Comparison of ENCODE assay signal across 1 cellular context in the genomic region with DNA sequence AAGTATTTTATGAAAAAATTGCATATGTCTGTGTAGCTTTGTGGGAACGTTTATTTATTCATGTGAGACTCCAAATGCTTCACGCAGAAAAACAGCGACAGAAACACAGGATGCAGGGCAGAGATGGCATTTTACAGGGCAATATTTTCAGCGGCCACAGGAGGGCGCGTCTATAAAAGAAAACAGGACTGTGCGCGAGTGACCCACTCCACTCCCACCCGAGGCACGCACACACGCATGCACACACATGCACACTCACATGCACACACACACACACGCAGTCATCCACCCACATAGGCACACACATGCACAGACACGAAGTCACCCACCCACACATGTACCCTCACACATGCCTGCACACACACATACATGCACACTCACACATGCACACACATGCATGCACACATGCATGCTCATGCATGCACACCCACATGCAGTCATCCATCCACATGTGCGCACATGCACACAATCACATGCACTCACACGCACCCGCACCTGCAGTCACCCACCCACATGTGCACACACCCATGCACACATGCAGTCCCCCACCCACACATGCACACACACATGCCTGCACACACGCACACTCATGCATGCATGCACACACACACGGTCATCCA.
TF ChIP-seq lines count a peak whose summit lies in the region.

No MANE protein-coding gene starts in this region.

TF ChIP-seq in HEK293, 187 proteins besides CTCF, POLR2A, EP300 and RAD21 (continued from another document and continues in another):
- TF ChIP-seq ZNF221 (tag by site-specific recombination; IDR thresholded peaks at IDR 0.05; ENCODE audit: borderline replicate concordance) = no peak
- TF ChIP-seq ZBTB1 (tag by site-specific recombination; IDR thresholded peaks at IDR 0.05) = no peak
- TF ChIP-seq ZNF654 (tag by site-specific recombination; IDR thresholded peaks at IDR 0.05; ENCODE audit: low read depth) = peak; percentile 79
- TF ChIP-seq ZNF585B (tag by site-specific recombination; IDR thresholded peaks at IDR 0.05) = no peak
- no peak for TF ChIP-seq ZNF530 (tag by site-specific recombination; IDR thresholded peaks at IDR 0.05; ENCODE audit: low read depth)
- TF ChIP-seq ZNF792 (tag by site-specific recombination; IDR thresholded peaks at IDR 0.05) = no peak
- no peak for TF ChIP-seq ZNF747 (tag by site-specific recombination; IDR thresholded peaks at IDR 0.05)
- TF ChIP-seq, protein P1, sequence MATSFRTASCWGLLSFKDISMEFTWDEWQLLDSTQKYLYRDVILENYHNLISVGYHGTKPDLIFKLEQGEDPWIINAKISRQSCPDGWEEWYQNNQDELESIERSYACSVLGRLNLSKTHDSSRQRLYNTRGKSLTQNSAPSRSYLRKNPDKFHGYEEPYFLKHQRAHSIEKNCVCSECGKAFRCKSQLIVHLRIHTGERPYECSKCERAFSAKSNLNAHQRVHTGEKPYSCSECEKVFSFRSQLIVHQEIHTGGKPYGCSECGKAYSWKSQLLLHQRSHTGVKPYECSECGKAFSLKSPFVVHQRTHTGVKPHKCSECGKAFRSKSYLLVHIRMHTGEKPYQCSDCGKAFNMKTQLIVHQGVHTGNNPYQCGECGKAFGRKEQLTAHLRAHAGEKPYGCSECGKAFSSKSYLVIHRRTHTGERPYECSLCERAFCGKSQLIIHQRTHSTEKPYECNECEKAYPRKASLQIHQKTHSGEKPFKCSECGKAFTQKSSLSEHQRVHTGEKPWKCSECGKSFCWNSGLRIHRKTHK (tag by site-specific recombination; IDR thresholded peaks at IDR 0.05) = no peak
- TF ChIP-seq KLF1 (tag by site-specific recombination; IDR thresholded peaks at IDR 0.05) = no peak
- TF ChIP-seq MZF1 (tag by site-specific recombination; IDR thresholded peaks at IDR 0.05; ENCODE audit: borderline replicate concordance) = no peak
- peak; percentile 75 for TF ChIP-seq ZFHX2 (tag by site-specific recombination; conservative IDR thresholded peaks at IDR 0.05)
- TF ChIP-seq, protein P2, sequence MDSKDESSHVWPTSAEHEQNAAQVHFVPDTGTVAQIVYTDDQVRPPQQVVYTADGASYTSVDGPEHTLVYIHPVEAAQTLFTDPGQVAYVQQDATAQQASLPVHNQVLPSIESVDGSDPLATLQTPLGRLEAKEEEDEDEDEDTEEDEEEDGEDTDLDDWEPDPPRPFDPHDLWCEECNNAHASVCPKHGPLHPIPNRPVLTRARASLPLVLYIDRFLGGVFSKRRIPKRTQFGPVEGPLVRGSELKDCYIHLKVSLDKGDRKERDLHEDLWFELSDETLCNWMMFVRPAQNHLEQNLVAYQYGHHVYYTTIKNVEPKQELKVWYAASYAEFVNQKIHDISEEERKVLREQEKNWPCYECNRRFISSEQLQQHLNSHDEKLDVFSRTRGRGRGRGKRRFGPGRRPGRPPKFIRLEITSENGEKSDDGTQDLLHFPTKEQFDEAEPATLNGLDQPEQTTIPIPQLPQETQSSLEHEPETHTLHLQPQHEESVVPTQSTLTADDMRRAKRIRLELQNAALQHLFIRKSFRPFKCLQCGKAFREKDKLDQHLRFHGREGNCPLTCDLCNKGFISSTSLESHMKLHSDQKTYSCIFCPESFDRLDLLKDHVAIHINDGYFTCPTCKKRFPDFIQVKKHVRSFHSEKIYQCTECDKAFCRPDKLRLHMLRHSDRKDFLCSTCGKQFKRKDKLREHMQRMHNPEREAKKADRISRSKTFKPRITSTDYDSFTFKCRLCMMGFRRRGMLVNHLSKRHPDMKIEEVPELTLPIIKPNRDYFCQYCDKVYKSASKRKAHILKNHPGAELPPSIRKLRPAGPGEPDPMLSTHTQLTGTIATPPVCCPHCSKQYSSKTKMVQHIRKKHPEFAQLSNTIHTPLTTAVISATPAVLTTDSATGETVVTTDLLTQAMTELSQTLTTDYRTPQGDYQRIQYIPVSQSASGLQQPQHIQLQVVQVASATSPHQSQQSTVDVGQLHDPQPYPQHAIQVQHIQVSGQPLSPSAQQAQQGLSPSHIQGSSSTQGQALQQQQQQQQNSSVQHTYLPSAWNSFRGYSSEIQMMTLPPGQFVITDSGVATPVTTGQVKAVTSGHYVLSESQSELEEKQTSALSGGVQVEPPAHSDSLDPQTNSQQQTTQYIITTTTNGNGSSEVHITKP (tag by site-specific recombination; IDR thresholded peaks at IDR 0.05) = no peak
- TF ChIP-seq ZNF610 (tag by site-specific recombination; IDR thresholded peaks at IDR 0.05; ENCODE audit: borderline replicate concordance) = no peak
- peak; percentile 29; the same call in 1 of the 2 replicates for TF ChIP-seq SP7 (tag by site-specific recombination; IDR thresholded peaks at IDR 0.05)
- TF ChIP-seq ZNF18 (tag by site-specific recombination; IDR thresholded peaks at IDR 0.05) = peak; percentile 48; the same call in 1 of the 2 replicates
- TF ChIP-seq OSR2 (tag by site-specific recombination; IDR thresholded peaks at IDR 0.05) = no peak
- no peak for TF ChIP-seq ZNF626 (tag by site-specific recombination; IDR thresholded peaks at IDR 0.05)
- TF ChIP-seq, protein P3, sequence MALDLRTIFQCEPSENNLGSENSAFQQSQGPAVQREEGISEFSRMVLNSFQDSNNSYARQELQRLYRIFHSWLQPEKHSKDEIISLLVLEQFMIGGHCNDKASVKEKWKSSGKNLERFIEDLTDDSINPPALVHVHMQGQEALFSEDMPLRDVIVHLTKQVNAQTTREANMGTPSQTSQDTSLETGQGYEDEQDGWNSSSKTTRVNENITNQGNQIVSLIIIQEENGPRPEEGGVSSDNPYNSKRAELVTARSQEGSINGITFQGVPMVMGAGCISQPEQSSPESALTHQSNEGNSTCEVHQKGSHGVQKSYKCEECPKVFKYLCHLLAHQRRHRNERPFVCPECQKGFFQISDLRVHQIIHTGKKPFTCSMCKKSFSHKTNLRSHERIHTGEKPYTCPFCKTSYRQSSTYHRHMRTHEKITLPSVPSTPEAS (tag by site-specific recombination; IDR thresholded peaks at IDR 0.05) = peak; percentile 97
- no peak for TF ChIP-seq ZXDB (tag by site-specific recombination; IDR thresholded peaks at IDR 0.05)
- no peak for TF ChIP-seq ZNF280D (tag by site-specific recombination; IDR thresholded peaks at IDR 0.05)
- TF ChIP-seq ZNF366 (tag by site-specific recombination; conservative IDR thresholded peaks at IDR 0.05) = 0 out of 2 replicates have a peak, but pooled peaks have one; percentile 2
- TF ChIP-seq, protein P4, sequence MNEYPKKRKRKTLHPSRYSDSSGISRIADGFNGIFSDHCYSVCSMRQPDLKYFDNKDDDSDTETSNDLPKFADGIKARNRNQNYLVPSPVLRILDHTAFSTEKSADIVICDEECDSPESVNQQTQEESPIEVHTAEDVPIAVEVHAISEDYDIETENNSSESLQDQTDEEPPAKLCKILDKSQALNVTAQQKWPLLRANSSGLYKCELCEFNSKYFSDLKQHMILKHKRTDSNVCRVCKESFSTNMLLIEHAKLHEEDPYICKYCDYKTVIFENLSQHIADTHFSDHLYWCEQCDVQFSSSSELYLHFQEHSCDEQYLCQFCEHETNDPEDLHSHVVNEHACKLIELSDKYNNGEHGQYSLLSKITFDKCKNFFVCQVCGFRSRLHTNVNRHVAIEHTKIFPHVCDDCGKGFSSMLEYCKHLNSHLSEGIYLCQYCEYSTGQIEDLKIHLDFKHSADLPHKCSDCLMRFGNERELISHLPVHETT (tag by site-specific recombination; IDR thresholded peaks at IDR 0.05) = no peak
- TF ChIP-seq ZNF423 (tag by site-specific recombination; IDR thresholded peaks at IDR 0.05) = no peak
- TF ChIP-seq, protein P5, sequence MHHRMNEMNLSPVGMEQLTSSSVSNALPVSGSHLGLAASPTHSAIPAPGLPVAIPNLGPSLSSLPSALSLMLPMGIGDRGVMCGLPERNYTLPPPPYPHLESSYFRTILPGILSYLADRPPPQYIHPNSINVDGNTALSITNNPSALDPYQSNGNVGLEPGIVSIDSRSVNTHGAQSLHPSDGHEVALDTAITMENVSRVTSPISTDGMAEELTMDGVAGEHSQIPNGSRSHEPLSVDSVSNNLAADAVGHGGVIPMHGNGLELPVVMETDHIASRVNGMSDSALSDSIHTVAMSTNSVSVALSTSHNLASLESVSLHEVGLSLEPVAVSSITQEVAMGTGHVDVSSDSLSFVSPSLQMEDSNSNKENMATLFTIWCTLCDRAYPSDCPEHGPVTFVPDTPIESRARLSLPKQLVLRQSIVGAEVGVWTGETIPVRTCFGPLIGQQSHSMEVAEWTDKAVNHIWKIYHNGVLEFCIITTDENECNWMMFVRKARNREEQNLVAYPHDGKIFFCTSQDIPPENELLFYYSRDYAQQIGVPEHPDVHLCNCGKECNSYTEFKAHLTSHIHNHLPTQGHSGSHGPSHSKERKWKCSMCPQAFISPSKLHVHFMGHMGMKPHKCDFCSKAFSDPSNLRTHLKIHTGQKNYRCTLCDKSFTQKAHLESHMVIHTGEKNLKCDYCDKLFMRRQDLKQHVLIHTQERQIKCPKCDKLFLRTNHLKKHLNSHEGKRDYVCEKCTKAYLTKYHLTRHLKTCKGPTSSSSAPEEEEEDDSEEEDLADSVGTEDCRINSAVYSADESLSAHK (tag by site-specific recombination; IDR thresholded peaks at IDR 0.05) = no peak
- 0 out of 2 replicates have a peak, but pooled peaks have one; percentile 36 for TF ChIP-seq KLF17 (tag by site-specific recombination; IDR thresholded peaks at IDR 0.05)
- TF ChIP-seq ZNF785 (tag by site-specific recombination; IDR thresholded peaks at IDR 0.05) = peak; percentile 97
- no peak for TF ChIP-seq ZNF692 (tag by site-specific recombination; IDR thresholded peaks at IDR 0.05)
- no peak for TF ChIP-seq ZNF76 (tag by site-specific recombination; IDR thresholded peaks at IDR 0.05; ENCODE audit: borderline replicate concordance, low read depth)
- peak; percentile 17; the same call in 1 of the 2 replicates for TF ChIP-seq SCRT1 (tag by site-specific recombination; IDR thresholded peaks at IDR 0.05; ENCODE audit: borderline replicate concordance)
- TF ChIP-seq ZNF621 (tag by site-specific recombination; IDR thresholded peaks at IDR 0.05) = no peak
- no peak for TF ChIP-seq ZBTB49 (tag by site-specific recombination; IDR thresholded peaks at IDR 0.05; ENCODE audit: low read depth)
- TF ChIP-seq WT1 (tag by site-specific recombination; IDR thresholded peaks at IDR 0.05) = no peak; the same call in 1 of the 2 replicates
